In the genomic region with DNA sequence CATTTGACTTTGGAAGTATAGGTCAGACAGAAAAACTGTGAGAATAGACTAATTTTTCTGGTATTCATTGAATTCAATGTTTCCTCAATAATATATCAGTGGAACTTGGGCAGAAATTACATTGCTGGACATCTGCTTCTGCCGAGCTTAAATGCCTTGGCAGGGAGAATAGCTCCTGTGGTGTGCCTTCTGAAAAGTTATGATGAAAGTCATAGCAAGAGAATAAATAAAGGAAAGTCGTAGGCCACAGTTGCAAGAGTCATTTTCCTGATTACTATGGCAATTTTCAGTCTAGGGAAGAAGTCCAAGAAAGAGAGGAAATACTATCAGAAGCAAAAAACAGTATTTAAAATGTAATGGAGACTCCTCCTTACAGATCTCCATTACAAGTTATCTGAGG, we compare ENCODE assay signal across 19 cellular contexts.
"Had no signal": no experiment of that assay in that cellular context is flagged by ENCODE, and none has a peak within 500 bp of the region (broad histone marks: within the 10 kb centered on the region; RNA-seq: fewer than 3 reads in every experiment).

No MANE protein-coding gene starts in this region.

- H3K27me3 ChIP-seq: colonic mucosa, esophagus muscularis mucosa, gastrocnemius medialis, heart right ventricle, left lung had no signal

- H3K4me3 ChIP-seq: colonic mucosa, esophagus muscularis mucosa, gastrocnemius medialis, heart right ventricle, left lung, lower lobe of right lung had no signal

- H3K27ac ChIP-seq: colonic mucosa, esophagus muscularis mucosa, gastrocnemius medialis, heart right ventricle, left lung, lower lobe of right lung had no signal

- H3K4me1 ChIP-seq: colonic mucosa, esophagus muscularis mucosa, gastrocnemius medialis, left lung, lower lobe of right lung had no signal

- H3K36me3 ChIP-seq: colonic mucosa, esophagus muscularis mucosa, gastrocnemius medialis, heart right ventricle, left lung, lower lobe of right lung had no signal

- ATAC-seq: gastrocnemius medialis, heart right ventricle, left cardiac atrium, left lung, left ventricle myocardium superior, lower lobe of right lung had no signal

- DNase-seq: cerebellar nuclear complex; colonic mucosa; cortex of kidney; effector memory CD4-positive, alpha-beta T cell; foreskin fibroblast; foreskin melanocyte; gastrocnemius medialis; glutamatergic neuron; head of caudate nucleus; heart right ventricle; hippocampal formation; left cardiac atrium; left lung; left ventricle myocardium superior; lower lobe of right lung; mesendoderm; midbrain had no signal

- H3K27ac Mint-ChIP-seq: dendritic cell treated with granulocyte-macrophage colony-stimulating factor and Interleukin-4, amounts not matched to agents 40 ng/mL and 50 ng/mL, for 4 days had no signal

- H3K27me3 Mint-ChIP-seq: dendritic cell treated with granulocyte-macrophage colony-stimulating factor and Interleukin-4, amounts not matched to agents 40 ng/mL and 50 ng/mL, for 4 days had no signal

- H3K9me3 ChIP-seq: colonic mucosa, esophagus muscularis mucosa, gastrocnemius medialis, left lung, lower lobe of right lung had no signal

- H3K4me3 Mint-ChIP-seq: dendritic cell treated with granulocyte-macrophage colony-stimulating factor and Interleukin-4, amounts not matched to agents 40 ng/mL and 50 ng/mL, for 4 days had no signal
